ENCODE assay signal across 8 cellular contexts in the genomic region with DNA sequence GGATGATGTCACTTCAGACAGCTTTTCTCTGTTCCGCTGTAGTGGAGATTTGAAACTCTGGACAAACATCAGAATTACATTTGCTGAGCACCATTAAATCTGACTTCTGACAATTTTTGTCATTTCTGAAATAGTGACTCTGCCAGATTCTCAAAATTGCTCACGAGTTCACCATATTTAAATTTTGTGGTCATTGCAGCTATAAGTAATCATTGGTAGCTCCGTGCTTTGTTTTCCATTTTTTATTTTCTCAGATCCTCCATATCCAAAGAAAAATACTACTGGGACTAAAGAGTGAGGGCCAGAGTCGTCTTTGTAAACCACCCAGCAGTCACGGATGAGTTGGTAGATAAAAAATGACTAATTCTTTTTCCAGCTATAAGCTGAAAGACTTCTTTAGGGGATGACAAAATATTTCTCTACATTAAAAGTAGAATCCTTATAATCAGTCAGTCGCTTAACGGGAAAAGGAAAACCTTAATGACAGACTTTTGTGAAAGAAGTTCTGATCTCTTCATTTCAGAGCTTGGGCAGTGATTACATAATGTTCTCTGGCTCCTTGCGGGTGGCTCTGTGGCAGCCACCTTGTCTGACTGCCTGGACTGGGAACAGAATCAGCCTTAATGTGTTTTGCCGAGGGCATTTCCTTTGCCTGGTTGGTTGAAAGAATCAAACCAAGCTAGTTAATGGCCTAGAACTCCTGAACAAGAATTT. TPM values are rescaled to one million over a fixed set of nuclear protein-coding genes. Genes with fewer than 3 reads are reported as not detected.
DNase-seq lines count a peak whose midpoint lies in the region; ATAC-seq and TF ChIP-seq lines count a peak whose summit lies in the region.

No MANE protein-coding gene starts in this region.

- 1 to 2% methylated on average over 9 of the region's 9 CpGs for WGBS in aorta, 2 donors

- H3K9me3 ChIP-seq in muscle layer of duodenum (ENCODE audit: control insufficient read depth in 1 of 2, low read length in 2 of 2) (no peaks in the 10 kb centered on the region), aorta (ENCODE audit: control insufficient read depth, low read length) (no peaks in the 10 kb centered on the region)

- H3K27ac Mint-ChIP-seq in endothelial cell (ENCODE audit: unreplicated experiment) = peak overlapping the region; percentile 94

- H3K4me1 ChIP-seq in muscle layer of duodenum (ENCODE audit: control insufficient read depth in 1 of 2, insufficient read depth in 2 of 2, low read length in 2 of 2) (peaks cover 24 to 32% of the 10 kb centered on the region in 2 donors), aorta (ENCODE audit: control insufficient read depth in 1 of 2, insufficient read depth in 2 of 2, low read length in 2 of 2) (peaks cover 0 to 12% of the 10 kb centered on the region in 2 donors)

- peaks cover 9% of the 10 kb centered on the region for H3K27me3 Mint-ChIP-seq in endothelial cell (ENCODE audit: unreplicated experiment)

- no peak overlapping the region for H3K4me3 ChIP-seq in GM06990 (replicated peaks; ENCODE audit: low read depth, low read length)
- H3K4me3 ChIP-seq in muscle layer of duodenum (ENCODE audit: low read depth in 1 of 2, low read length in 2 of 2) = peak overlapping the region; percentile 94 to 96
- peak overlapping the region; percentile 65 to 89 for H3K4me3 ChIP-seq in aorta (ENCODE audit: low read length in 2 of 2)

- H3K36me3 ChIP-seq in GM06990 (ENCODE audit: control insufficient read depth, insufficient read depth, low read length) (no peaks in the 10 kb centered on the region; the same call in 1 of the 2 replicates), muscle layer of duodenum (ENCODE audit: control insufficient read depth in 1 of 2, insufficient read depth in 2 of 2, low read length in 2 of 2) (peaks cover 0 to 3% of the 10 kb centered on the region in 2 donors), aorta (ENCODE audit: control insufficient read depth in 1 of 2, insufficient read depth in 2 of 2, low read length in 1 of 2) (no peaks in the 10 kb centered on the region)

- H3K27me3 ChIP-seq in GM06990 (replicated peaks; ENCODE audit: control insufficient read depth, insufficient read depth, low read length) (no peaks in the 10 kb centered on the region; the same call in none of the 2 replicates), muscle layer of duodenum (ENCODE audit: low read depth, low read length) (no peaks in the 10 kb centered on the region), aorta (ENCODE audit: control insufficient read depth in 1 of 2, insufficient read depth in 2 of 2, low read length in 1 of 2) (no peaks in the 10 kb centered on the region)

- intact Hi-C loops in aorta (cut with DNase I) = loop anchor here in 1 of 2 donors (10.0 kb wide), 1 partner anchor 70 kb away; the partner anchor contains the start of gene RB1

- H3K4me3 Mint-ChIP-seq in endothelial cell (ENCODE audit: unreplicated experiment) = peak overlapping the region; percentile 99

- H3K4me1 Mint-ChIP-seq in endothelial cell (ENCODE audit: unreplicated experiment) = peaks cover 33% of the 10 kb centered on the region

- peak; percentile 48 for ATAC-seq in HG03039 (IDR thresholded peaks at IDR 0.05; ENCODE audit: unreplicated experiment)
- peak; percentile 42 for ATAC-seq in aorta (ENCODE audit: low FRiP score)

- TF ChIP-seq CTCF in GM06990 (IDR thresholded peaks at IDR 0.05; ENCODE audit: insufficient read depth, low read length, poor library complexity, severe bottlenecking) (no peak), endothelial cell (IDR thresholded peaks at IDR 0.05; ENCODE audit: unreplicated experiment) (no peak)

- peak overlapping the region; percentile 99 for H3K27ac ChIP-seq in muscle layer of duodenum (ENCODE audit: low read length)
- H3K27ac ChIP-seq in aorta (ENCODE audit: low read depth in 1 of 2, low read length in 2 of 2) = peak overlapping the region; percentile 26 to 36

- peak; percentile 31 for DNase-seq in A172 (ENCODE audit: low spot score)
- DNase-seq in GM06990 (ENCODE audit: extremely low read depth, insufficient read length) = peak; percentile 58
- DNase-seq in SKM-1 (lab: John Stamatoyannopoulos, UW; ENCODE audit: unreplicated experiment) = peak; percentile 25
- peak; percentile 17 for DNase-seq in endothelial cell (ENCODE audit: low spot score)
- no peak for DNase-seq in aorta
- no peak for DNase-seq in stimulated activated CD4-positive, alpha-beta T cell treated with anti-CD3 and anti-CD28 coated beads, Interleukin-4, amount 100 ng/mL, for 4 hours

- H3K9me3 Mint-ChIP-seq in endothelial cell (ENCODE audit: unreplicated experiment) = no peaks in the 10 kb centered on the region

- H3K36me3 Mint-ChIP-seq in endothelial cell (ENCODE audit: low read depth, unreplicated experiment) = peaks cover 11% of the 10 kb centered on the region

RNA-seq across cellular contexts. Expression of gene ITM2B, which starts 2.3 kb away (rescaled TPM):
- 147 and 160 TPM in 2 replicates for total RNA-seq in A172 (2014; rRNA removed; shearing (Covaris generic))
- total RNA-seq in endothelial cell (ENCODE audit: unreplicated experiment) (448 TPM), aorta (100 to 1,000 TPM; 549 to 771 TPM)
- polyA plus RNA-seq in aorta = 100 to 1,000 TPM; 371 to 929 TPM

Comparison
In these comparisons a context has a peak if more than half of its experiments do, and no peak if none do; other contexts are left out.
1. DNase-seq: peak in A172 (single experiment), GM06990 (single experiment), SKM-1 (single experiment) and endothelial cell (single experiment); none in aorta (0 of 2) and stimulated activated CD4-positive, alpha-beta T cell treated with anti-CD3 and anti-CD28 coated beads, Interleukin-4, amount 100 ng/mL, for 4 hours (0 of 2).